In genomic region chr17:68513932-68514331, GRCh38 we compare ENCODE assay signal across 8 cellular contexts. TPM values are rescaled to one million over a fixed set of nuclear protein-coding genes. Genes with fewer than 3 reads are reported as not detected.
DNase-seq lines count a peak whose midpoint lies in the region; ATAC-seq and TF ChIP-seq lines count a peak whose summit lies in the region.

No MANE protein-coding gene starts in this region.

- peak overlapping the region; percentile 96 for H3K9ac ChIP-seq in skeletal muscle satellite cell (ENCODE audit: low read depth, low read length)

- H3K36me3 ChIP-seq in HAP-1 (replicated peaks) = peaks cover 31% of the 10 kb centered on the region
- peaks cover 37% of the 10 kb centered on the region for H3K36me3 ChIP-seq in skeletal muscle satellite cell (ENCODE audit: insufficient read depth, low read length)

- DNase-seq in HAP-1 (ENCODE audit: low spot score in 2 of 2) = no peak
- no peak for DNase-seq in foreskin keratinocyte
- no peak for DNase-seq in posterior vena cava (ENCODE audit: low spot score)
- DNase-seq in medulla oblongata (ENCODE audit: extremely low spot score) = no peak
- DNase-seq in NCI-H187 (lab: John Stamatoyannopoulos, UW) = no peak
- DNase-seq in mucosa of gallbladder (ENCODE audit: low spot score) = no peak

- H3K4me1 ChIP-seq in HAP-1 = peaks cover 11% of the 10 kb centered on the region
- peaks cover 28% of the 10 kb centered on the region for H3K4me1 ChIP-seq in foreskin keratinocyte
- peaks cover 39% of the 10 kb centered on the region for H3K4me1 ChIP-seq in skeletal muscle satellite cell (ENCODE audit: control insufficient read depth, insufficient read depth, low read length)

- in situ Hi-C loops in HAP-1 (cut with MboI; ENCODE audit: low sequenced_read_pairs) = no loop called here

- intact Hi-C loops in posterior vena cava (cut with DNase I) = no loop called here

- no peaks in the 10 kb centered on the region for H3K27me3 ChIP-seq in HAP-1 (ENCODE audit: low read depth)
- H3K27me3 ChIP-seq in foreskin keratinocyte = no peaks in the 10 kb centered on the region
- H3K27me3 ChIP-seq in skeletal muscle satellite cell (ENCODE audit: control insufficient read depth, insufficient read depth, low read length) = no peaks in the 10 kb centered on the region

- H3K9me3 ChIP-seq in HAP-1 = no peaks in the 10 kb centered on the region
- H3K9me3 ChIP-seq in skeletal muscle satellite cell (replicated peaks; ENCODE audit: low read length) = no peaks in the 10 kb centered on the region

- ATAC-seq in foreskin keratinocyte = no peak

- TF ChIP-seq CTCF in VCaP (conservative IDR thresholded peaks at IDR 0.05) = no peak
- TF ChIP-seq CTCF in foreskin keratinocyte (conservative IDR thresholded peaks at IDR 0.05) = no peak

- H3K27ac ChIP-seq in VCaP (peak overlapping the region; percentile 90; the same call in 1 of the 2 replicates), foreskin keratinocyte (peak overlapping the region; percentile 91)

- H3K4me3 ChIP-seq in HAP-1 = peak overlapping the region; percentile 70
- H3K4me3 ChIP-seq in skeletal muscle satellite cell (ENCODE audit: low read length) = peak overlapping the region; percentile 96

- H3K4me2 ChIP-seq in skeletal muscle satellite cell (ENCODE audit: low read length) = peak overlapping the region; percentile 85

RNA-seq across cellular contexts. Expression of gene PRKAR1A, which starts 1.7 kb away (rescaled TPM):
- 138 and 143 TPM in 2 replicates for total RNA-seq in foreskin keratinocyte
- polyA plus RNA-seq in foreskin keratinocyte = 51.5 and 53.0 TPM in 2 replicates
- 132 and 164 TPM in 2 replicates for total RNA-seq in skeletal muscle satellite cell (2012; rRNA removed)
- total RNA-seq in posterior vena cava = 100 to 1,000 TPM; 236 to 271 TPM
- total RNA-seq in mucosa of gallbladder = 258 TPM

RNA-seq across cellular contexts. Expression of gene WIPI1, which starts 56.6 kb away (rescaled TPM):
- total RNA-seq in foreskin keratinocyte (24.0 and 32.0 TPM in 2 replicates), posterior vena cava (10 to 100 TPM; 50.3 to 54.1 TPM), mucosa of gallbladder (61.9 TPM)
- polyA plus RNA-seq in foreskin keratinocyte = 16.9 and 20.8 TPM in 2 replicates
- total RNA-seq in skeletal muscle satellite cell (2012; rRNA removed) = 76.7 and 87.2 TPM in 2 replicates
